In the genomic region with DNA sequence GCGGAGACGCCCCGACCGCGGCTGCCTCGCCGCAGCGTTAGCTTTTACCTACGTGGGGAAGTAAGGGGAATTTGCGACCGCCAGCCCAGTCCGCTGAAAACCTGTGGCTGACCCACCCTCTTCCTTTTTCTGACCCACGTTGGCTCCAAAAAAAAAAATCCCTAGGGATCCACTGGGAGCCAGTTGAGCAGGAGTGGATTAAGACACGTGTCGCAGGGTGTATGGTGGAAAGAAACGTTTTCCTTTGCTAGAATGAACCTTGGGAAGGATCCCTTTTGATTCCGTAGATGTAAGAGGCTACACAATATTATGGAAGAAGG, we compare ENCODE assay signal across 8 cellular contexts. TPM values are rescaled to one million over a fixed set of nuclear protein-coding genes. Genes with fewer than 3 reads are reported as not detected.
DNase-seq lines count a peak whose midpoint lies in the region; ATAC-seq and TF ChIP-seq lines count a peak whose summit lies in the region.

No MANE protein-coding gene starts in this region.

- H3K27ac Mint-ChIP-seq in activated naive CD8-positive, alpha-beta T cell treated with anti-CD3 and anti-CD28 coated beads for 36 hours, result peak overlapping the region; percentile 97
- peak overlapping the region; percentile 98 for H3K27ac Mint-ChIP-seq in stimulated activated naive B cell treated with anti-CD40 and anti-IgM and Interleukin-4, amounts not matched to agents 10 μg/mL and 1 μg/mL and 100 μg/mL, for 72 hours

- H3K4me3 ChIP-seq in DND-41 (ENCODE audit: low read depth in 1 of 2, low read length in 2 of 2) (peak overlapping the region; percentile 66 to 76), HUES48 (ENCODE audit: low read depth, low read length) (peak overlapping the region; percentile 93), iPS-11a (ENCODE audit: low read depth, low read length) (peak overlapping the region; percentile 100)

- peak overlapping the region; percentile 88 for H3K4me2 ChIP-seq in DND-41 (ENCODE audit: insufficient read depth, low read length)

- no peaks in the 10 kb centered on the region; the same call in 1 of the 2 replicates for H3K36me3 ChIP-seq in DND-41 (ENCODE audit: insufficient read depth, low read length)
- no peaks in the 10 kb centered on the region for H3K36me3 ChIP-seq in HUES48 (ENCODE audit: control insufficient read depth, insufficient read depth, low read length)

- no peaks in the 10 kb centered on the region for H3K9me3 Mint-ChIP-seq in activated naive CD8-positive, alpha-beta T cell treated with anti-CD3 and anti-CD28 coated beads for 36 hours
- no peaks in the 10 kb centered on the region for H3K9me3 Mint-ChIP-seq in stimulated activated naive B cell treated with anti-CD40 and anti-IgM and Interleukin-4, amounts not matched to agents 10 μg/mL and 1 μg/mL and 100 μg/mL, for 72 hours

- H2AFZ ChIP-seq in DND-41 (ENCODE audit: low read depth, low read length), result peak overlapping the region; percentile 95

- peaks cover 31% of the 10 kb centered on the region for H3K4me1 ChIP-seq in DND-41 (ENCODE audit: insufficient read depth, low read length)
- peaks cover 12% of the 10 kb centered on the region for H3K4me1 ChIP-seq in HUES48 (ENCODE audit: control insufficient read depth, insufficient read depth, low read length)

- peaks cover 45% of the 10 kb centered on the region for H3K79me2 ChIP-seq in DND-41 (ENCODE audit: insufficient read depth, low read length)

- ATAC-seq in DND-41 (ENCODE audit: insufficient read depth, low read depth) (no peak; the same call in 2 of the 3 replicates), GM19035 (IDR thresholded peaks at IDR 0.05; ENCODE audit: unreplicated experiment) (no peak), GM18519 (IDR thresholded peaks at IDR 0.05; ENCODE audit: low FRiP score, unreplicated experiment) (no peak), HG02642 (IDR thresholded peaks at IDR 0.05; ENCODE audit: poor library complexity, unreplicated experiment) (no peak)
- no peak for ATAC-seq in stimulated activated naive B cell treated with anti-CD40 and anti-IgM and Interleukin-4, amounts not matched to agents 10 μg/mL and 1 μg/mL and 100 μg/mL, for 72 hours (replicated peaks)

- H3K9ac ChIP-seq in DND-41 (ENCODE audit: low read depth, low read length) (peak overlapping the region; percentile 88), HUES48 (ENCODE audit: low read depth, low read length) (peak overlapping the region; percentile 85)

- TF ChIP-seq CTCF in DND-41 (IDR thresholded peaks at IDR 0.05; ENCODE audit: borderline replicate concordance, extremely low read depth, low read length, poor library complexity, severe bottlenecking), result no peak

- H3K27ac ChIP-seq in DND-41 (ENCODE audit: low read length) (peak overlapping the region; percentile 92), HUES48 (ENCODE audit: low read depth, low read length) (peak overlapping the region; percentile 97)

- no peak for DNase-seq in DND-41
- DNase-seq in activated naive CD8-positive, alpha-beta T cell treated with anti-CD3 and anti-CD28 coated beads for 36 hours, result no peak
- DNase-seq in stimulated activated naive B cell treated with anti-CD40 and anti-IgM and Interleukin-4, amounts not matched to agents 10 μg/mL and 1 μg/mL and 100 μg/mL, for 72 hours, result no peak

- no peaks in the 10 kb centered on the region for H3K27me3 ChIP-seq in DND-41 (ENCODE audit: insufficient read depth, low read length, poor library complexity)
- H3K27me3 ChIP-seq in HUES48 (ENCODE audit: control insufficient read depth, insufficient read depth, low read length), result no peaks in the 10 kb centered on the region

- peak overlapping the region; percentile 99 for H3K4me3 Mint-ChIP-seq in activated naive CD8-positive, alpha-beta T cell treated with anti-CD3 and anti-CD28 coated beads for 36 hours
- H3K4me3 Mint-ChIP-seq in stimulated activated naive B cell treated with anti-CD40 and anti-IgM and Interleukin-4, amounts not matched to agents 10 μg/mL and 1 μg/mL and 100 μg/mL, for 72 hours, result peak overlapping the region; percentile 97 to 98

- H3K36me3 Mint-ChIP-seq in activated naive CD8-positive, alpha-beta T cell treated with anti-CD3 and anti-CD28 coated beads for 36 hours, result peaks cover 2% of the 10 kb centered on the region
- H3K36me3 Mint-ChIP-seq in stimulated activated naive B cell treated with anti-CD40 and anti-IgM and Interleukin-4, amounts not matched to agents 10 μg/mL and 1 μg/mL and 100 μg/mL, for 72 hours, result peaks cover 0 to 17% of the 10 kb centered on the region in 2 donors

- no peaks in the 10 kb centered on the region for H3K27me3 Mint-ChIP-seq in activated naive CD8-positive, alpha-beta T cell treated with anti-CD3 and anti-CD28 coated beads for 36 hours
- no peaks in the 10 kb centered on the region for H3K27me3 Mint-ChIP-seq in stimulated activated naive B cell treated with anti-CD40 and anti-IgM and Interleukin-4, amounts not matched to agents 10 μg/mL and 1 μg/mL and 100 μg/mL, for 72 hours

- peaks cover 30% of the 10 kb centered on the region for H3K4me1 Mint-ChIP-seq in activated naive CD8-positive, alpha-beta T cell treated with anti-CD3 and anti-CD28 coated beads for 36 hours
- H3K4me1 Mint-ChIP-seq in stimulated activated naive B cell treated with anti-CD40 and anti-IgM and Interleukin-4, amounts not matched to agents 10 μg/mL and 1 μg/mL and 100 μg/mL, for 72 hours, result peaks cover 27 to 35% of the 10 kb centered on the region in 2 donors

- no peaks in the 10 kb centered on the region for H4K20me1 ChIP-seq in DND-41 (ENCODE audit: insufficient read depth, low read length)

- H3K9me3 ChIP-seq in DND-41 (ENCODE audit: insufficient read depth, low read length, severe bottlenecking), result no peaks in the 10 kb centered on the region
- H3K9me3 ChIP-seq in HUES48 (ENCODE audit: control insufficient read depth, insufficient read depth, low read length), result no peaks in the 10 kb centered on the region

RNA-seq across cellular contexts. Expression of a gene that starts 0.6 kb away (rescaled TPM):
- 10 to 100 TPM; 41.2 to 42.1 TPM for total RNA-seq in activated naive CD8-positive, alpha-beta T cell treated with anti-CD3 and anti-CD28 coated beads for 36 hours

RNA-seq across cellular contexts. Expression of a gene that starts 29.9 kb away (rescaled TPM):
- total RNA-seq in activated naive CD8-positive, alpha-beta T cell treated with anti-CD3 and anti-CD28 coated beads for 36 hours, result 1 to 10 TPM; 8.1 to 8.4 TPM

RNA-seq across cellular contexts. Expression of a gene that starts 50.1 kb away (rescaled TPM):
- total RNA-seq in activated naive CD8-positive, alpha-beta T cell treated with anti-CD3 and anti-CD28 coated beads for 36 hours, result not detected
